Comparison of ENCODE assay signal across 17 cellular contexts in the genomic region with DNA sequence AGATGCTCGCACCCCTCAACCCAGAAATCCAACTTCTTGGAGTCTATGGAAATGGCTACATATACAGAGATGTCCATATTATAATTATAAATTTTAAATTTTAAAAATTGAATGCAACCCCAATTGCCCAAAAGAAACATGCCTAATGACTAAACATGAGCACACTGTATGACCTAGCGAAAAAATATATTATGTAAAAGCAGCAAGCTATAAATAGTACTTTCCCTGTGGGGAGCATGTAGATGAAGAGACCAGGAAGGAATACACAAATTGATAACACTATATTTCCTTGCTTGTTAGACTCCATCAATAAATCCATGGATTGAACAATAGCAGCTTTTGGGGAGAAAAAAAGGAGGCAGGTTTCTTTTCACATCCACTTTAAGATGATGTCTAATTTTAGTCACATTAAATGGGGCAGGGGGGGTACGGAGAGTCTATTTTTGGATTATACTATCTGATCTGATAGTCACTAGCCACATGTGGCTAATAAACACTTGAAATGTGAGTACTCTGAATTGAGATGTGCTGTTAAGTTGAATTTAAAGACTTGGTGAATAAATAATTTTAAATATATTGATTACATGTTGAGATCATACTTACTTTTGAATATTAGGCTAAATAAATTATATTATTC.
"Had no signal": no experiment of that assay in that cellular context is flagged by ENCODE, and none has a peak within 500 bp of the region (broad histone marks: within the 10 kb centered on the region; RNA-seq: fewer than 3 reads in every experiment).

No MANE protein-coding gene starts in this region.

- H3K4me3 ChIP-seq: breast epithelium, esophagus squamous epithelium, hepatocyte, lower lobe of right lung, skin epidermis, suprapubic skin, transverse colon, vagina had no signal

- ATAC-seq: lower lobe of right lung; stimulated activated naive CD8-positive, alpha-beta T cell treated with anti-CD3 and anti-CD28 coated beads, Interleukin-15, amount 100 ng/mL, for 72 hours had no signal

- H3K9me3 ChIP-seq: lower lobe of right lung, suprapubic skin, transverse colon, vagina had no signal

- H3K27ac Mint-ChIP-seq: activated naive CD4-positive, alpha-beta T cell treated with anti-CD3 and anti-CD28 coated beads, Interleukin-2, amount 10 ng/mL, durations not matched to agents 7 days and 5 days; nephron had no signal

- H3K4me1 ChIP-seq: breast epithelium had no signal

- H3K27me3 ChIP-seq: breast epithelium, esophagus squamous epithelium, hepatocyte, suprapubic skin, transverse colon, vagina had no signal

- H3K27me3 Mint-ChIP-seq: activated naive CD4-positive, alpha-beta T cell treated with anti-CD3 and anti-CD28 coated beads, Interleukin-2, amount 10 ng/mL, durations not matched to agents 7 days and 5 days; stimulated activated naive CD8-positive, alpha-beta T cell treated with anti-CD3 and anti-CD28 coated beads, Interleukin-15, amount 100 ng/mL, for 72 hours had no signal

- H3K4me3 Mint-ChIP-seq: activated naive CD4-positive, alpha-beta T cell treated with anti-CD3 and anti-CD28 coated beads, Interleukin-2, amount 10 ng/mL, durations not matched to agents 7 days and 5 days; nephron; stimulated activated naive CD8-positive, alpha-beta T cell treated with anti-CD3 and anti-CD28 coated beads, Interleukin-15, amount 100 ng/mL, for 72 hours had no signal

- H3K36me3 ChIP-seq: breast epithelium had no signal

- DNase-seq: activated CD4-positive, CD25-positive, alpha-beta regulatory T cell treated with anti-CD3 and anti-CD28 coated beads, Interleukin-2, amount 50 U/mL, for 72 hours; activated naive CD4-positive, alpha-beta T cell treated with anti-CD3 and anti-CD28 coated beads, Interleukin-2, amount 10 ng/mL, durations not matched to agents 7 days and 5 days; dermis blood vessel endothelial cell; effector memory CD4-positive, alpha-beta T cell; esophagus squamous epithelium; lower lobe of right lung; occipital lobe; stimulated activated naive CD8-positive, alpha-beta T cell treated with anti-CD3 and anti-CD28 coated beads, Interleukin-15, amount 100 ng/mL, for 72 hours; T-helper 2 cell; transverse colon had no signal

- H3K27ac ChIP-seq: breast epithelium, esophagus squamous epithelium, hepatocyte, lower lobe of right lung, suprapubic skin, transverse colon, vagina, VCaP had no signal
